Comparison of ENCODE assay signal across 8 cellular contexts in the genomic region with DNA sequence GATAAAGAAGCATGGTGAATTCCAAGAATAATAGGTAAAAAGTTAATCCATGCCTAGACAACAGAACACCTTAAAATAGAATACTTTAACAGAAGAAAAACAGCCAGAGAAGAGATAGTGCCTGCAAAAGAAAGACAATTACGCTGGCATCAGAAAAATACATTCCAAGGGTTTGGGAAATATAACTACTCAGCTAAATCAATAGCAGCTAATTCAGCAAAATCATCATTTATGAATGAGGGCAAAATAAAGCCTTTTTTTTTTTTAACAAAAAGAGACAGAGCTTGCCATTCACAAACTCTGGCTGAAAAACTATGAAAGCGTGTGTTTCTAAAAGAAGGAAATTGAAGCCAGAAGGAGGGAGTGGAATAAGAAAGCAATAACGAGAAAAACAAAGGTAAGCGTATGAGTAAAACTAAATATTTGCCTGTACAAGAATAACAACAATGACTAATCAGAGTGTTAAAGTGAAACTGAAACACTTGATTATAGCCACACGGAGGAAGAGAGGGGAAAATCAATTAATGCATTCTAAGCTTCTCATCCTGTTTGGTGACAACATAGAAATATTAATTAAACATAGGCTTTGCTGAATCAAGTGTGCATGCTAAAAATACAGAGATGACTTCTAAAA.
DNase-seq lines count a peak whose midpoint lies in the region; ATAC-seq and TF ChIP-seq lines count a peak whose summit lies in the region.

No MANE protein-coding gene starts in this region.

- peak overlapping the region; percentile 45; the same call in 1 of the 2 replicates for H2AFZ ChIP-seq in Karpas-422 (ENCODE audit: low read length)

- H3K4me3 ChIP-seq in Karpas-422 (ENCODE audit: low read length) (peak overlapping the region; percentile 16; the same call in 1 of the 2 replicates), esophagus muscularis mucosa (peak overlapping the region; percentile 14 to 36 (median 26)), aorta (ENCODE audit: low read length in 2 of 2) (peak overlapping the region; percentile 28 to 55), adrenal gland (peak overlapping the region in 1 of 4 donors; percentile 47)

- 50% methylated on average over 5 of the region's 5 CpGs for WGBS in esophagus muscularis mucosa
- WGBS in aorta, 2 donors, result 5% methylated on average over 5 of the region's 5 CpGs
- WGBS in adrenal gland, 4 donors, result 43 to 57% (median 53%) methylated on average over 5 of the region's 5 CpGs

- H3K9me3 ChIP-seq in CD4-positive, alpha-beta T cell (ENCODE audit: control insufficient read depth, low read length), result no peaks in the 10 kb centered on the region
- H3K9me3 ChIP-seq in Karpas-422 (ENCODE audit: low read length) (no peaks in the 10 kb centered on the region), esophagus muscularis mucosa (no peaks in the 10 kb centered on the region), aorta (ENCODE audit: control insufficient read depth, low read length) (no peaks in the 10 kb centered on the region), adrenal gland (replicated peaks in 1 of 3) (no peaks in the 10 kb centered on the region)

- peak overlapping the region; percentile 81 for H3K27ac Mint-ChIP-seq in CD4-positive, alpha-beta T cell

- no peaks in the 10 kb centered on the region for H3K79me2 ChIP-seq in Karpas-422 (ENCODE audit: low read length)

- H3K9me2 ChIP-seq in Karpas-422 (replicated peaks; ENCODE audit: insufficient read depth, low read length), result no peaks in the 10 kb centered on the region

- H3K4me1 ChIP-seq in Karpas-422 (ENCODE audit: low read length) (peaks cover 22% of the 10 kb centered on the region), esophagus muscularis mucosa (peaks cover 16 to 20% (median 19%) of the 10 kb centered on the region in 4 donors), aorta (ENCODE audit: control insufficient read depth in 1 of 2, insufficient read depth in 2 of 2, low read length in 2 of 2) (no peaks in the 10 kb centered on the region), adrenal gland (replicated peaks in 1 of 2) (peaks cover 4 to 14% of the 10 kb centered on the region in 2 donors)

- H3K4me2 ChIP-seq in Karpas-422 (ENCODE audit: low read depth, low read length, poor library complexity, severe bottlenecking), result peak overlapping the region; percentile 55

- H3K27me3 Mint-ChIP-seq in CD4-positive, alpha-beta T cell, result no peaks in the 10 kb centered on the region

- H3K9ac ChIP-seq in Karpas-422 (ENCODE audit: low read length), result no peak overlapping the region

- H3K36me3 ChIP-seq in Karpas-422 (ENCODE audit: insufficient read depth, low read length), result no peaks in the 10 kb centered on the region
- no peaks in the 10 kb centered on the region for H3K36me3 ChIP-seq in esophagus muscularis mucosa
- no peaks in the 10 kb centered on the region for H3K36me3 ChIP-seq in aorta (ENCODE audit: control insufficient read depth in 1 of 2, insufficient read depth in 2 of 2, low read length in 1 of 2)
- no peaks in the 10 kb centered on the region for H3K36me3 ChIP-seq in adrenal gland (replicated peaks in 1 of 2)

- H4K20me1 ChIP-seq in Karpas-422 (ENCODE audit: insufficient read depth, low read depth, low read length), result no peaks in the 10 kb centered on the region

- TF ChIP-seq POLR2A in esophagus muscularis mucosa (IDR thresholded peaks at IDR 0.05; ENCODE audit: low read depth) (no peak), adrenal gland (IDR thresholded peaks at IDR 0.05) (no peak)

- no peaks in the 10 kb centered on the region for H3K27me3 ChIP-seq in CD4-positive, alpha-beta T cell (ENCODE audit: control insufficient read depth, insufficient read depth, low read length)
- no peaks in the 10 kb centered on the region for H3K27me3 ChIP-seq in Karpas-422 (ENCODE audit: low read length)
- H3K27me3 ChIP-seq in esophagus muscularis mucosa, result no peaks in the 10 kb centered on the region
- H3K27me3 ChIP-seq in aorta (ENCODE audit: control insufficient read depth in 1 of 2, insufficient read depth in 2 of 2, low read length in 1 of 2), result no peaks in the 10 kb centered on the region
- H3K27me3 ChIP-seq in adrenal gland, result no peaks in the 10 kb centered on the region

- intact Hi-C loops in CD4-positive, alpha-beta T cell (cut with DNase I, micrococcal nuclease), result no loop called here
- intact Hi-C loops in esophagus muscularis mucosa (cut with DNase I) (no loop called here), aorta (cut with DNase I) (no loop called here), adrenal gland (cut with DNase I) (no loop called here)

- TF ChIP-seq CTCF in CD4-positive, alpha-beta T cell (IDR thresholded peaks at IDR 0.05), result no peak
- TF ChIP-seq CTCF in esophagus muscularis mucosa (IDR thresholded peaks at IDR 0.05) (no peak), adrenal gland (IDR thresholded peaks at IDR 0.05) (no peak)

- H3K4me1 Mint-ChIP-seq in CD4-positive, alpha-beta T cell (ENCODE audit: low read depth), result peaks cover 56% of the 10 kb centered on the region

- H3K9me3 Mint-ChIP-seq in CD4-positive, alpha-beta T cell, result no peaks in the 10 kb centered on the region

- no peaks in the 10 kb centered on the region for H3K36me3 Mint-ChIP-seq in CD4-positive, alpha-beta T cell (ENCODE audit: low read depth)

- TF ChIP-seq EP300 in esophagus muscularis mucosa (IDR thresholded peaks at IDR 0.05), result no peak

- peak overlapping the region; percentile 81 for H3K4me3 Mint-ChIP-seq in CD4-positive, alpha-beta T cell

- DNase-seq in CD4-positive, alpha-beta T cell, result no peak
- no peak for DNase-seq in Karpas-422
- no peak for DNase-seq in esophagus muscularis mucosa (ENCODE audit: extremely low spot score)
- DNase-seq in aorta, result no peak
- DNase-seq in amniotic stem cell (lab: John Stamatoyannopoulos, UW), result no peak
- no peak for DNase-seq in adrenal gland
- no peak for DNase-seq in D341Med (ENCODE audit: low spot score)

- peak; percentile 32 for ATAC-seq in CD4-positive, alpha-beta T cell (ENCODE audit: poor library complexity)
- ATAC-seq in GM21423 (IDR thresholded peaks at IDR 0.05; ENCODE audit: unreplicated experiment) (peak; percentile 73), aorta (ENCODE audit: low FRiP score) (no peak)

- POLR2A ChIA-PET in CD4-positive, alpha-beta T cell (lab: Charles Lee), result no interaction called here

- no peak overlapping the region for H3K27ac ChIP-seq in CD4-positive, alpha-beta T cell (ENCODE audit: low read depth, low read length)
- H3K27ac ChIP-seq in Karpas-422 (ENCODE audit: low read length) (no peak overlapping the region), esophagus muscularis mucosa (replicated peaks in 1 of 4) (no peak overlapping the region), aorta (ENCODE audit: low read depth in 1 of 2, low read length in 2 of 2) (peak overlapping the region in 1 of 2 donors; percentile 12), adrenal gland (no peak overlapping the region)

- CTCF ChIA-PET in CD4-positive, alpha-beta T cell (lab: Charles Lee), result interaction anchor here (1.3 kb wide), 1 partner anchor 613 kb away, joined by 5 read pairs; no protein-coding TSS in a partner anchor
